Comparison of ENCODE assay signal across 12 cellular contexts in the genomic region with DNA sequence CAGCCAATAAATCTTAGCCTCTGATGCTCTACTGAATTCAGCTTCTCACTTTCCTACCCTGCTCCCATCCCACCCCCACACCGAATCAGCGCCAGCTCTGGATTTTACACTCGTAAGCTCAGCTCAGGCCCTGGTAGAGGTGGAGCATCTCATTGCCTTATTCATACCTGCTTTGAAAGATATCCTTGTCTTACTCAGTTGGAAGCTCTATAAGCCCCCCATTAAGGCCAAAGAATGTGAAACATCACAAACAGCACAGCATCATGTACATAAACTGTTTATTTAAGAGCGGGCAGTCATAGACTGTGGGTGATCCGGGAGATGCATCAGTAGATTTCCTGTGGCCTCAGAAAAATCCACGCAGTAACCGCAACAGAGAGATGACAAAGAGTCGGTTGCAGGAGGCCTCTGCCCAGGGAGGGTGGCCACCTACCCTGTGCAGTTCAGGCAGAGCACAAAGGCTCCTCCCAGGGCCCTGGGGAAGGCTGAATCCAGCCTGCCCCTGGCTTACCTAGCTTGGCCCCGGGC. TPM values are rescaled to one million over a fixed set of nuclear protein-coding genes. Genes with fewer than 3 reads are reported as not detected.
DNase-seq lines count a peak whose midpoint lies in the region; ATAC-seq and TF ChIP-seq lines count a peak whose summit lies in the region.
"Had no signal": no experiment of that assay in that cellular context is flagged by ENCODE, and none has a peak within 500 bp of the region (broad histone marks: within the 10 kb centered on the region; RNA-seq: fewer than 3 reads in every experiment).

No MANE protein-coding gene starts in this region.

- DNase-seq in A172 (ENCODE audit: low spot score): peak; percentile 90
- peak; percentile 71 for DNase-seq in GM23248
- no peak for DNase-seq in activated T-helper 1 cell treated with anti-CD3 and anti-CD28 coated beads, Interleukin-12 subunit alpha, Interleukin-12 subunit beta, Interleukin-2, Interleukin-4 antibody, amounts not matched to agents 30 ng/mL and 10 ng/mL and 1 ng/mL, durations not matched to agents 14 hours and 24 hours and 36 hours (ENCODE audit: low spot score)
- peak; percentile 92 for DNase-seq in iris pigment epithelial cell (ENCODE audit: low read depth)
- DNase-seq in Karpas-422: no peak
- DNase-seq in ovary: no peak
- DNase-seq in GM19240 (ENCODE audit: insufficient read length, low spot score): no peak
- DNase-seq: effector memory CD4-positive, alpha-beta T cell; GDM1; left ventricle myocardium superior; NCI-H446 treated with DMSO at 0.1 percent for 48 hours had no signal

- no peak for TF ChIP-seq EP300 in ovary (IDR thresholded peaks at IDR 0.05)

- no peaks in the 10 kb centered on the region for H3K79me2 ChIP-seq in GM23248 (ENCODE audit: insufficient read depth)
- H3K79me2 ChIP-seq in Karpas-422 (ENCODE audit: low read length): no peaks in the 10 kb centered on the region

- H3K27me3 ChIP-seq in GM23248 (replicated peaks; ENCODE audit: insufficient read depth) (no peaks in the 10 kb centered on the region), Karpas-422 (ENCODE audit: low read length) (peaks cover 4% of the 10 kb centered on the region; the same call in 1 of the 2 replicates), ovary (no peaks in the 10 kb centered on the region)

- no peak for ATAC-seq in HG03196 (IDR thresholded peaks at IDR 0.05; ENCODE audit: unreplicated experiment)
- ATAC-seq: left ventricle myocardium superior had no signal

- H3F3A ChIP-seq in GM23248 (ENCODE audit: insufficient read depth): peaks cover 54% of the 10 kb centered on the region

- H3K4me1 ChIP-seq in GM23248 (ENCODE audit: insufficient read depth) (peaks cover 44% of the 10 kb centered on the region), Karpas-422 (ENCODE audit: low read length) (peaks cover 10% of the 10 kb centered on the region), ovary (ENCODE audit: insufficient read depth) (peaks cover 6% of the 10 kb centered on the region)

- WGBS in GM23248 (ENCODE audit: low coverage in 1 of 2, low lambda C conversion rate in 2 of 2, missing lambda C conversion rate in 2 of 2), 2 experiments: 60 to 65% methylated on average over 9 of the region's 9 CpGs
- WGBS in ovary, 3 donors: 77 to 81% (median 80%) methylated on average over 9 of the region's 9 CpGs

- no peak overlapping the region for H3K4me3 ChIP-seq in GM23248
- H3K4me3 ChIP-seq in Karpas-422 (ENCODE audit: low read length): no peak overlapping the region
- H3K4me3 ChIP-seq in ovary: no peak overlapping the region

- H3K4me1 Mint-ChIP-seq in activated T-helper 1 cell treated with anti-CD3 and anti-CD28 coated beads, Interleukin-12 subunit alpha, Interleukin-12 subunit beta, Interleukin-2, Interleukin-4 antibody, amounts not matched to agents 30 ng/mL and 10 ng/mL and 1 ng/mL, durations not matched to agents 14 hours and 24 hours and 36 hours (ENCODE audit: low read depth): peaks cover 54% of the 10 kb centered on the region

- intact Hi-C loops in activated T-helper 1 cell treated with anti-CD3 and anti-CD28 coated beads, Interleukin-12 subunit alpha, Interleukin-12 subunit beta, Interleukin-2, Interleukin-4 antibody, amounts not matched to agents 30 ng/mL and 10 ng/mL and 1 ng/mL, durations not matched to agents 14 hours and 24 hours and 36 hours (cut with micrococcal nuclease): loop anchor here (5.0 to 10.0 kb wide), 4 partner anchors 525 to 1362 kb away; partner anchors contain the start of gene BRWD1
- intact Hi-C loops in ovary (cut with DNase I): no loop called here

- peak overlapping the region; percentile 32 for H3K9ac ChIP-seq in GM23248
- no peak overlapping the region for H3K9ac ChIP-seq in Karpas-422 (ENCODE audit: low read length)

- TF ChIP-seq CTCF in ovary (IDR thresholded peaks at IDR 0.05): no peak

- H3K9me2 ChIP-seq in GM23248 (ENCODE audit: insufficient read depth): no peaks in the 10 kb centered on the region
- no peaks in the 10 kb centered on the region for H3K9me2 ChIP-seq in Karpas-422 (replicated peaks; ENCODE audit: insufficient read depth, low read length)

- peak overlapping the region; percentile 65 for H3K27ac ChIP-seq in GM23248
- H3K27ac ChIP-seq in Karpas-422 (ENCODE audit: low read length): no peak overlapping the region
- no peak overlapping the region for H3K27ac ChIP-seq in ovary

- in situ Hi-C loops in GM23248 (cut with MboI): no loop called here

- peak overlapping the region; percentile 93 for H3K27ac Mint-ChIP-seq in activated T-helper 1 cell treated with anti-CD3 and anti-CD28 coated beads, Interleukin-12 subunit alpha, Interleukin-12 subunit beta, Interleukin-2, Interleukin-4 antibody, amounts not matched to agents 30 ng/mL and 10 ng/mL and 1 ng/mL, durations not matched to agents 14 hours and 24 hours and 36 hours

- no peak for TF ChIP-seq POLR2A in ovary (IDR thresholded peaks at IDR 0.05)

- H3K4me2 ChIP-seq in GM23248 (ENCODE audit: unreplicated experiment) (peak overlapping the region; percentile 34), Karpas-422 (ENCODE audit: low read depth, low read length, poor library complexity, severe bottlenecking) (no peak overlapping the region)

- H4K20me1 ChIP-seq in GM23248 (ENCODE audit: insufficient read depth) (no peaks in the 10 kb centered on the region), Karpas-422 (ENCODE audit: insufficient read depth, low read depth, low read length) (no peaks in the 10 kb centered on the region)

- H2AFZ ChIP-seq in GM23248 (no peak overlapping the region), Karpas-422 (ENCODE audit: low read length) (no peak overlapping the region)

- H3K36me3 ChIP-seq in GM23248 (ENCODE audit: low read depth): no peaks in the 10 kb centered on the region
- no peaks in the 10 kb centered on the region for H3K36me3 ChIP-seq in Karpas-422 (ENCODE audit: insufficient read depth, low read length)
- H3K36me3 ChIP-seq in ovary: no peaks in the 10 kb centered on the region

- peaks cover 10% of the 10 kb centered on the region for H3K27me3 Mint-ChIP-seq in activated T-helper 1 cell treated with anti-CD3 and anti-CD28 coated beads, Interleukin-12 subunit alpha, Interleukin-12 subunit beta, Interleukin-2, Interleukin-4 antibody, amounts not matched to agents 30 ng/mL and 10 ng/mL and 1 ng/mL, durations not matched to agents 14 hours and 24 hours and 36 hours (ENCODE audit: insufficient read depth)

- H3K9me3 ChIP-seq in GM23248 (ENCODE audit: low read depth): no peaks in the 10 kb centered on the region
- no peaks in the 10 kb centered on the region for H3K9me3 ChIP-seq in Karpas-422 (ENCODE audit: low read length)
- H3K9me3 ChIP-seq in ovary: no peaks in the 10 kb centered on the region

- H3K9me3 Mint-ChIP-seq in activated T-helper 1 cell treated with anti-CD3 and anti-CD28 coated beads, Interleukin-12 subunit alpha, Interleukin-12 subunit beta, Interleukin-2, Interleukin-4 antibody, amounts not matched to agents 30 ng/mL and 10 ng/mL and 1 ng/mL, durations not matched to agents 14 hours and 24 hours and 36 hours: peaks cover 9% of the 10 kb centered on the region

- H3K4me3 Mint-ChIP-seq in activated T-helper 1 cell treated with anti-CD3 and anti-CD28 coated beads, Interleukin-12 subunit alpha, Interleukin-12 subunit beta, Interleukin-2, Interleukin-4 antibody, amounts not matched to agents 30 ng/mL and 10 ng/mL and 1 ng/mL, durations not matched to agents 14 hours and 24 hours and 36 hours: peak overlapping the region; percentile 77

- H3K36me3 Mint-ChIP-seq in activated T-helper 1 cell treated with anti-CD3 and anti-CD28 coated beads, Interleukin-12 subunit alpha, Interleukin-12 subunit beta, Interleukin-2, Interleukin-4 antibody, amounts not matched to agents 30 ng/mL and 10 ng/mL and 1 ng/mL, durations not matched to agents 14 hours and 24 hours and 36 hours (ENCODE audit: low read depth): peaks cover 5% of the 10 kb centered on the region

RNA-seq across cellular contexts. Expression of gene ETS2, which starts 36.4 kb away (rescaled TPM):
- total RNA-seq in A172 (2014; rRNA removed; shearing (Covaris generic)): 15.9 and 21.7 TPM in 2 replicates
- 4.4 and 7.0 TPM in 2 replicates for total RNA-seq in GM23248 (2014; rRNA removed; shearing (Covaris generic))
- polyA plus RNA-seq in GM23248 (2016; fragmentation: Nextera tagmentation; extraction: Ambion mirVana): 7.3 and 7.9 TPM in 2 replicates
- 22.9 and 25.8 TPM in 2 replicates for total RNA-seq in activated T-helper 1 cell treated with anti-CD3 and anti-CD28 coated beads, Interleukin-12 subunit alpha, Interleukin-12 subunit beta, Interleukin-2, Interleukin-4 antibody, amounts not matched to agents 30 ng/mL and 10 ng/mL and 1 ng/mL, durations not matched to agents 14 hours and 24 hours and 36 hours
- 12.9 and 14.3 TPM in 2 replicates for total RNA-seq in Karpas-422 (2014; rRNA removed; shearing (Covaris generic); ENCODE audit: low replicate concordance)
- 100 to 1,000 TPM in 2 of 7 donors, 10 to 100 TPM in 5; 57.5 to 152 (median 79.6) TPM for total RNA-seq in ovary
- polyA plus RNA-seq in ovary: 10 to 100 TPM; 35.8 to 81.1 TPM

Comparison
In these comparisons a context has a peak if more than half of its experiments do, and no peak if none do; other contexts are left out.
1. DNase-seq: peak in A172 (single experiment), GM23248 (single experiment) and iris pigment epithelial cell (single experiment); none in activated T-helper 1 cell treated with anti-CD3 and anti-CD28 coated beads, Interleukin-12 subunit alpha, Interleukin-12 subunit beta, Interleukin-2, Interleukin-4 antibody, amounts not matched to agents 30 ng/mL and 10 ng/mL and 1 ng/mL, durations not matched to agents 14 hours and 24 hours and 36 hours (single experiment), Karpas-422 (single experiment), ovary (0 of 5) and GM19240 (single experiment).